ENCODE assay signal across 8 cellular contexts in genomic region chr2:160269365-160269764, GRCh38.
DNase-seq lines count a peak whose midpoint lies in the region; ATAC-seq and TF ChIP-seq lines count a peak whose summit lies in the region.

No MANE protein-coding gene starts in this region.

- peaks cover 7 to 14% of the 10 kb centered on the region in 2 donors for H3K4me1 ChIP-seq in adrenal gland (replicated peaks in 1 of 2)
- peaks cover 8% of the 10 kb centered on the region for H3K4me1 ChIP-seq in thymus (ENCODE audit: control insufficient read depth, insufficient read depth, low read length)

- no peak for TF ChIP-seq POLR2A in adrenal gland (IDR thresholded peaks at IDR 0.05)

- H3K27me3 ChIP-seq in adrenal gland: no peaks in the 10 kb centered on the region
- H3K27me3 ChIP-seq in layer of hippocampus (ENCODE audit: control insufficient read depth, insufficient read depth, low read length): no peaks in the 10 kb centered on the region
- H3K27me3 ChIP-seq in thymus (ENCODE audit: control insufficient read depth, insufficient read depth): no peaks in the 10 kb centered on the region

- H3K9me3 ChIP-seq in adrenal gland (replicated peaks in 1 of 3) (no peaks in the 10 kb centered on the region), thymus (ENCODE audit: control insufficient read depth) (no peaks in the 10 kb centered on the region)

- intact Hi-C loops in adrenal gland (cut with DNase I): no loop called here

- peaks cover 0 to 10% of the 10 kb centered on the region in 2 donors for H3K36me3 ChIP-seq in adrenal gland (replicated peaks in 1 of 2)
- H3K36me3 ChIP-seq in thymus (ENCODE audit: control insufficient read depth, insufficient read depth): no peaks in the 10 kb centered on the region

- H3K27ac ChIP-seq in adrenal gland (peak overlapping the region; percentile 72 to 96 (median 89)), layer of hippocampus (ENCODE audit: low read depth, low read length) (peak overlapping the region; percentile 91), thymus (ENCODE audit: low read depth) (peak overlapping the region; percentile 74)

- ATAC-seq in HG03066 (IDR thresholded peaks at IDR 0.05; ENCODE audit: low read depth, unreplicated experiment): peak; percentile 26

- peak; percentile 48 for DNase-seq in AG10803 (ENCODE audit: low read depth)
- DNase-seq in adrenal gland: peak in 2 of 7 donors; percentile 15 to 27
- no peak for DNase-seq in activated CD8-positive, alpha-beta memory T cell treated with anti-CD3 and anti-CD28 coated beads, Interleukin-2, amount 50 U/mL, for 48 hours
- no peak for DNase-seq in H4 (ENCODE audit: low spot score)
- no peak for DNase-seq in MV-4-11 (lab: John Stamatoyannopoulos, UW)

- TF ChIP-seq CTCF in AG10803 (conservative IDR thresholded peaks at IDR 0.05; ENCODE audit: low read length) (no peak), adrenal gland (IDR thresholded peaks at IDR 0.05) (no peak)

- WGBS in adrenal gland, 4 donors: 68 to 75% (median 69%) methylated on average over 4 of the region's 4 CpGs
- WGBS in thymus: 94% methylated on average over 4 of the region's 4 CpGs

- H3K4me3 ChIP-seq in AG10803 (ENCODE audit: low read length): peak overlapping the region; percentile 49
- H3K4me3 ChIP-seq in adrenal gland: peak overlapping the region in 2 of 4 donors; percentile 33 to 55
- peak overlapping the region; percentile 46 for H3K4me3 ChIP-seq in thymus (ENCODE audit: low read length)
